8 cellular contexts compared by ENCODE assay signal in the genomic region with DNA sequence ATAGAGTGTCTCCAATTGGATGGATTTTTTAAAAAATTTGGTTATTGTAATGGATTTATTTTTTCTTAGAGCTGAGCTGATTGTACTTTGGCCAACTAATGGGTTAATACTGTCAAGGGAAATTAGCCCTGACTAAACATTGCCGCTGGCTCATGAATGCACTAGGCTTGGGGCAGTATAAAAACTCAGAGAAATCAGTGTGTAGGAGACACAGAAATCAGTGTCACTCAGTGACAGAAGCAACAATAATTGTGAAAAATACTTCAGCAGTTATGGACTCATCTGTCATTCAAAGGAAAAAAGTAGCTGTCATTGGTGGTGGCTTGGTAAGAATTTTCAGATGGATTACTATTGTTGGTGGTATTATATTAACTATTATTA. TPM values are rescaled to one million over a fixed set of nuclear protein-coding genes. Genes with fewer than 3 reads are reported as not detected.
DNase-seq lines count a peak whose midpoint lies in the region; ATAC-seq, FAIRE-seq and TF ChIP-seq lines count a peak whose summit lies in the region.

A gene (plus strand): TSS at position 206 of the 381 bp plus-strand sequence. CDS start 67 bp downstream, at position 273.

- H3K36me3 Mint-ChIP-seq in Calu3 (ENCODE audit: insufficient read depth, unreplicated experiment) = peaks cover 9% of the 10 kb centered on the region
- H3K36me3 Mint-ChIP-seq in activated naive CD8-positive, alpha-beta T cell treated with anti-CD3 and anti-CD28 coated beads, Interleukin-2, amount 50 U/mL, for 24 hours (ENCODE audit: low read depth) = no peaks in the 10 kb centered on the region
- H3K36me3 Mint-ChIP-seq in type B pancreatic cell = no peaks in the 10 kb centered on the region

- H3K27me3 ChIP-seq in right lobe of liver = no peaks in the 10 kb centered on the region

- H3K9me3 Mint-ChIP-seq in Calu3 (ENCODE audit: low read depth, unreplicated experiment) = no peaks in the 10 kb centered on the region
- no peaks in the 10 kb centered on the region for H3K9me3 Mint-ChIP-seq in activated naive CD8-positive, alpha-beta T cell treated with anti-CD3 and anti-CD28 coated beads, Interleukin-2, amount 50 U/mL, for 24 hours
- no peaks in the 10 kb centered on the region for H3K9me3 Mint-ChIP-seq in type B pancreatic cell

- intact Hi-C loops in Calu3 (cut with micrococcal nuclease; ENCODE audit: unreplicated experiment) (loop anchor here (5.0 to 10.0 kb wide), 4 partner anchors 80 to 483 kb away; no protein-coding TSS in a partner anchor), right lobe of liver (cut with DNase I) (no loop called here)

- H3K4me1 Mint-ChIP-seq in Calu3 (ENCODE audit: low read depth, unreplicated experiment) (peaks cover 26% of the 10 kb centered on the region), type B pancreatic cell (ENCODE audit: unreplicated experiment) (peaks cover 4% of the 10 kb centered on the region)
- peaks cover 27% of the 10 kb centered on the region for H3K4me1 Mint-ChIP-seq in activated naive CD8-positive, alpha-beta T cell treated with anti-CD3 and anti-CD28 coated beads, Interleukin-2, amount 50 U/mL, for 24 hours

- H3K27me3 Mint-ChIP-seq in Calu3 (ENCODE audit: unreplicated experiment) = no peaks in the 10 kb centered on the region
- peaks cover 1% of the 10 kb centered on the region for H3K27me3 Mint-ChIP-seq in activated naive CD8-positive, alpha-beta T cell treated with anti-CD3 and anti-CD28 coated beads, Interleukin-2, amount 50 U/mL, for 24 hours
- H3K27me3 Mint-ChIP-seq in type B pancreatic cell = peaks cover 15% of the 10 kb centered on the region

- peak within 1 kb of the TSS; percentile 78 to 88 (median 86) for H3K27ac ChIP-seq in right lobe of liver

- peak within 1 kb of the TSS; percentile 72 for H3K4me3 Mint-ChIP-seq in Calu3 (ENCODE audit: low read depth, unreplicated experiment)
- H3K4me3 Mint-ChIP-seq in activated naive CD8-positive, alpha-beta T cell treated with anti-CD3 and anti-CD28 coated beads, Interleukin-2, amount 50 U/mL, for 24 hours = peak within 1 kb of the TSS; percentile 85
- peak within 1 kb of the TSS; percentile 87 for H3K4me3 Mint-ChIP-seq in type B pancreatic cell

- peak within 1 kb of the TSS; percentile 78 for H3K27ac Mint-ChIP-seq in Calu3 (ENCODE audit: unreplicated experiment)
- H3K27ac Mint-ChIP-seq in activated naive CD8-positive, alpha-beta T cell treated with anti-CD3 and anti-CD28 coated beads, Interleukin-2, amount 50 U/mL, for 24 hours = peak within 1 kb of the TSS; percentile 80
- H3K27ac Mint-ChIP-seq in type B pancreatic cell = peak within 1 kb of the TSS; percentile 76

- H3K9me3 ChIP-seq in right lobe of liver = no peaks in the 10 kb centered on the region

- peak; percentile 33 for ATAC-seq in GM19455 (IDR thresholded peaks at IDR 0.05; ENCODE audit: unreplicated experiment)
- peak; percentile 24 for ATAC-seq in HG03520 (IDR thresholded peaks at IDR 0.05; ENCODE audit: unreplicated experiment)
- peak; percentile 34 for ATAC-seq in activated naive CD8-positive, alpha-beta T cell treated with anti-CD3 and anti-CD28 coated beads, Interleukin-2, amount 50 U/mL, for 24 hours
- ATAC-seq in right lobe of liver = peak; percentile 66 to 78 (median 72)

- TF ChIP-seq CTCF in Calu3 (IDR thresholded peaks at IDR 0.05; ENCODE audit: unreplicated experiment) (no peak), right lobe of liver (IDR thresholded peaks at IDR 0.05) (peak in 1 of 4 donors; percentile 3), type B pancreatic cell (conservative IDR thresholded peaks at IDR 0.05) (no peak)

- TF ChIP-seq POLR2A in right lobe of liver (IDR thresholded peaks at IDR 0.05) = peak; percentile 81

- H3K36me3 ChIP-seq in right lobe of liver = no peaks in the 10 kb centered on the region

- 0% methylated on average over 1 of the region's 1 CpG for WGBS in right lobe of liver (ENCODE audit: insufficient coverage, low coverage, low lambda C conversion rate, missing lambda C conversion rate)

- CTCF ChIA-PET in Calu3 (lab: Charles Lee) = interaction anchor here (1.2 kb wide), 1 partner anchor 79 kb away, joined by 12 read pairs; no protein-coding TSS in a partner anchor

- peaks cover 0 to 14% (median 6%) of the 10 kb centered on the region in 4 donors for H3K4me1 ChIP-seq in right lobe of liver

- DNase-seq in Calu3 (no peak), right lobe of liver (peak in 1 of 3 donors; percentile 55), type B pancreatic cell (ENCODE audit: extremely low spot score, unreplicated experiment) (no peak), RCC 7860 (ENCODE audit: low spot score) (no peak)
- no peak for DNase-seq in activated naive CD8-positive, alpha-beta T cell treated with anti-CD3 and anti-CD28 coated beads, Interleukin-2, amount 50 U/mL, for 24 hours
- no peak for DNase-seq in activated effector memory CD4-positive, alpha-beta T cell treated with Interleukin-2 at 50 U/mL for 16 hours

- peak within 1 kb of the TSS; percentile 32 to 60 (median 51) for H3K4me3 ChIP-seq in right lobe of liver

- no TSS peak for BruUV-seq in Calu3 (replicated peaks; lab: Mats Ljungman, UMichigan)

- FAIRE-seq in RCC 7860 (lab: Jason Lieb, UNC) = no peak

RNA-seq across cellular contexts. Expression of the gene that starts here (rescaled TPM):
- total RNA-seq in Calu3 (2022) = 0.85 TPM in 1 of 2 replicates, not detected in the other
- 10 to 100 TPM; 25.4 to 57.3 (median 28.3) TPM for total RNA-seq in right lobe of liver
- 0.17 and 1.1 TPM in 2 replicates for total RNA-seq in type B pancreatic cell (ENCODE audit: low replicate concordance)

Comparison
In these comparisons a context has a peak if more than half of its experiments do, and no peak if none do; other contexts are left out.
1. RNA of the gene that starts here (total RNA-seq): 25.4 to 57.3 TPM in right lobe of liver; 0.17 to 1.1 TPM in type B pancreatic cell and 0.85 TPM in Calu3; every median in the first group is over 10 times any median in the second.
2. Peak in every context shown above with its lines, with median percentiles within 50 percentile points of each other: H3K27ac Mint-ChIP-seq, H3K4me3 Mint-ChIP-seq and ATAC-seq.